In genomic region chrX:86023806-86024205, GRCh38 we compare ENCODE assay signal across 29 cellular contexts. TPM values are rescaled to one million over a fixed set of nuclear protein-coding genes. Genes with fewer than 3 reads are reported as not detected.
DNase-seq lines count a peak whose midpoint lies in the region; ATAC-seq and TF ChIP-seq lines count a peak whose summit lies in the region.
"Had no signal": no experiment of that assay in that cellular context is flagged by ENCODE, and none has a peak within 500 bp of the region (broad histone marks: within the 10 kb centered on the region; RNA-seq: fewer than 3 reads in every experiment).

No MANE protein-coding gene starts in this region.

- no peak overlapping the region for H3K4me3 Mint-ChIP-seq in naive thymus-derived CD8-positive, alpha-beta T cell
- H3K4me3 Mint-ChIP-seq: activated CD4-positive, alpha-beta T cell treated with anti-CD3 and anti-CD28 coated beads, Interleukin-2, amount 10 ng/mL, durations not matched to agents 7 days and 5 days; T-cell; WTC11 had no signal

- no peaks in the 10 kb centered on the region for H3K9me3 ChIP-seq in testis
- H3K9me3 ChIP-seq: Caco-2, SJSA1 had no signal

- no peaks in the 10 kb centered on the region for H3K4me1 ChIP-seq in testis
- H3K4me1 ChIP-seq: Caco-2, SJSA1 had no signal

- TF ChIP-seq POLR2A in testis (IDR thresholded peaks at IDR 0.05), result no peak

- POLR2A ChIA-PET in naive thymus-derived CD8-positive, alpha-beta T cell (lab: Charles Lee), result no interaction called here

- no peaks in the 10 kb centered on the region for H3K36me3 ChIP-seq in testis (ENCODE audit: low read depth, missing control alignments)
- H3K36me3 ChIP-seq: SJSA1 had no signal

- DNase-seq in GF-D8 (lab: John Stamatoyannopoulos, UW) (peak; percentile 1), MV-4-11 (lab: John Stamatoyannopoulos, UW) (peak; percentile 56), amniotic epithelial cell (ENCODE audit: low read depth) (peak; percentile 7), renal cortical epithelial cell (ENCODE audit: low read depth) (peak; percentile 27), testis (no peak)
- DNase-seq in effector CD4-positive, alpha-beta T cell, result no peak
- no peak for DNase-seq in naive thymus-derived CD8-positive, alpha-beta T cell
- DNase-seq: activated CD4-positive, alpha-beta T cell treated with anti-CD3 and anti-CD28 coated beads, Interleukin-2, amount 10 ng/mL, durations not matched to agents 7 days and 5 days; activated effector memory CD4-positive, alpha-beta T cell treated with Interleukin-2 at 50 U/mL for 16 hours; aorta; Caco-2; DMS53; Kasumi-1; left ventricle myocardium superior; NCI-H1092; NCI-H187 treated with DMSO at 0.1 percent for 48 hours; NCI-H526 treated with DMSO at 0.1 percent for 48 hours; NK-92 treated with Interleukin-12 subunit alpha and Interleukin-12 subunit beta, amount 100 ng/mL, for 24 hours; stimulated activated CD4-positive, alpha-beta T cell treated with anti-CD3 and anti-CD28 coated beads, Interleukin-12 subunit alpha, Interleukin-12 subunit beta, amount 100 ng/mL, for 4 hours; stimulated activated CD4-positive, alpha-beta T cell treated with anti-CD3 and anti-CD28 coated beads, Interleukin-2, amount 100 ng/mL, for 48 hours; T-cell; trophoblast cell had no signal

- intact Hi-C loops in testis (cut with DNase I; ENCODE audit: low total_unique reads), result no loop called here

- no peaks in the 10 kb centered on the region for H3K27me3 ChIP-seq in testis
- H3K27me3 ChIP-seq: SJSA1 had no signal

- no peak for ATAC-seq in naive thymus-derived CD8-positive, alpha-beta T cell
- ATAC-seq: HCT116, left ventricle myocardium superior, sciatic nerve, T-cell, WTC11 had no signal

- H3K9me3 Mint-ChIP-seq in naive thymus-derived CD8-positive, alpha-beta T cell, result no peaks in the 10 kb centered on the region
- H3K9me3 Mint-ChIP-seq: activated CD4-positive, alpha-beta T cell treated with anti-CD3 and anti-CD28 coated beads, Interleukin-2, amount 10 ng/mL, durations not matched to agents 7 days and 5 days; activated naive CD4-positive, alpha-beta T cell treated with anti-CD3 and anti-CD28 coated beads, Interleukin-2, amount 50 U/mL, for 72 hours; T-cell; WTC11 had no signal

- peaks cover 7 to 19% (median 13%) of the 10 kb centered on the region in 4 donors for H3K4me1 Mint-ChIP-seq in naive thymus-derived CD8-positive, alpha-beta T cell

- no peak overlapping the region for H3K4me3 ChIP-seq in testis
- H3K4me3 ChIP-seq: SJSA1 had no signal

- peaks cover 0 to 30% (median 3%) of the 10 kb centered on the region in 3 donors for H3K36me3 Mint-ChIP-seq in naive thymus-derived CD8-positive, alpha-beta T cell
- H3K36me3 Mint-ChIP-seq: WTC11 had no signal

- no peak overlapping the region for H3K27ac Mint-ChIP-seq in naive thymus-derived CD8-positive, alpha-beta T cell
- H3K27ac Mint-ChIP-seq: activated CD4-positive, alpha-beta T cell treated with anti-CD3 and anti-CD28 coated beads, Interleukin-2, amount 10 ng/mL, durations not matched to agents 7 days and 5 days; activated naive CD4-positive, alpha-beta T cell treated with anti-CD3 and anti-CD28 coated beads, Interleukin-2, amount 50 U/mL, for 72 hours; progenitor cell of endocrine pancreas; T-cell; WTC11 had no signal

- TF ChIP-seq CTCF in testis (IDR thresholded peaks at IDR 0.05), result no peak

- no peak overlapping the region for H3K27ac ChIP-seq in testis
- H3K27ac ChIP-seq: C4-2B, SJSA1 had no signal

- H3K27me3 Mint-ChIP-seq in naive thymus-derived CD8-positive, alpha-beta T cell, result no peaks in the 10 kb centered on the region
- H3K27me3 Mint-ChIP-seq: activated CD4-positive, alpha-beta T cell treated with anti-CD3 and anti-CD28 coated beads, Interleukin-2, amount 10 ng/mL, durations not matched to agents 7 days and 5 days; progenitor cell of endocrine pancreas; T-cell had no signal

RNA-seq across cellular contexts. Expression of gene CHM, which starts 23.6 kb away (rescaled TPM):
- total RNA-seq in renal cortical epithelial cell (26.4 and 44.7 TPM in 2 replicates), testis (10 to 100 TPM; 19.0 to 21.9 TPM)
- 7.0 TPM for polyA plus RNA-seq in testis (ENCODE audit: insufficient read depth, low read depth, low replicate concordance)
- total RNA-seq in naive thymus-derived CD8-positive, alpha-beta T cell, result 10 to 100 TPM; 20.4 to 21.8 TPM
- polyA plus RNA-seq in naive thymus-derived CD8-positive, alpha-beta T cell, result 1 to 10 TPM; 5.3 to 6.7 (median 6.0) TPM

Comparison
In these comparisons a context has a peak if more than half of its experiments do, and no peak if none do; other contexts are left out.
1. DNase-seq: peak in GF-D8 (single experiment), MV-4-11 (single experiment), amniotic epithelial cell (single experiment) and renal cortical epithelial cell (single experiment); none in effector CD4-positive, alpha-beta T cell (single experiment), testis (single experiment) and naive thymus-derived CD8-positive, alpha-beta T cell (0 of 10).